ENCODE assay signal across 8 cellular contexts in the genomic region with DNA sequence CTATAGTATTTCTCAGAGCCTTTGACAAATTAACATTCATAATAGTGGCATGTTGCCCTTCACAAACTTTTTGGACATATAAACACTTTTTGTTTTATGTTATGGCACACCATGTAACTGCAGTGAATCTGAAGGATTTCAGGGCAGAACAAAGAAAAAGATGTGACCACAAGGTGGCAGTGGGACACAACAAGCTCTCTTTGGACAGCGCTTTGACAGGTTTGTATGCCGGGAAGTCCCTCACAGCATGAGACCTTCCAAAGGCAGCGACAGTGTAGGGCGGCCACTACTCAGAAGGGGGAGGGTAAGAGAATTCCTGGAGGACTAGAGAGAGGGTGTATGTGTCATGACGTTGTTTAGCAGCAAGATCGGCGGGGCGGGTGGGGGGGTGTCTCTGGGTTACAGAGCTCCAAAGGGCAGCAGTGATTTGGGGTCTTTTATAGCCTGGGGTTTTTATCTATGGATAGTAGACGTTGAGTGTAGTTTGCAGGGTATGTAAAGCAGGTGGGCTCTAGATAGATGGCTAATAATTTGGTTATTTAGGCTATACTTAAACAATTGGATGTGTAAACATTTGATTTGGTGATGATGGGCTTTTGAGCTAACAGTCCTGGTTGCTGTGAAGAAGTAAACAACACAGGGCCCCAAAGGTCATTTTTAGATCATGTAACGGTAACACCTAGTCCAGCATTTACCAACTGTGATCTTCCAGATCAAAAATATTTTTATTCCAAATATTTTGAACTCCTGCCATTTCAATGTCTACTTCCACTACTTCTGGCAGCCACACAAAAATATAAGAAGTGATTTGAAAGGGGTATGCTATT. TPM values are rescaled to one million over a fixed set of nuclear protein-coding genes. Genes with fewer than 3 reads are reported as not detected.
A peak's percentile ranks its signal among the peaks of the same experiment; 100 is the strongest.
DNase-seq lines count a peak whose midpoint lies in the region; ATAC-seq and TF ChIP-seq lines count a peak whose summit lies in the region.

No MANE protein-coding gene starts in this region.

- H3K36me3 Mint-ChIP-seq in neural progenitor cell = peaks cover 19% of the 10 kb centered on the region

- DNase-seq in DMS153 treated with DMSO at 0.1 percent for 48 hours (lab: John Stamatoyannopoulos, UW; ENCODE audit: unreplicated experiment) (peak; percentile 66), esophagus muscularis mucosa (ENCODE audit: extremely low spot score) (no peak), neural progenitor cell (ENCODE audit: low spot score) (peak; percentile 90), tibial nerve (ENCODE audit: low spot score in 2 of 2) (peak in 1 of 2 donors; percentile 43)
- peak; percentile 88 for DNase-seq in Jurkat, Clone E6-1 (ENCODE audit: low read depth, low spot score)
- DNase-seq in activated CD8-positive, alpha-beta memory T cell treated with anti-CD3 and anti-CD28 coated beads, Interleukin-2, amount 50 U/mL, for 4 hours = peak; percentile 57

- TF ChIP-seq EP300 in esophagus muscularis mucosa (IDR thresholded peaks at IDR 0.05) = no peak
- no peak for TF ChIP-seq EP300 in tibial nerve (IDR thresholded peaks at IDR 0.05)

- H3K9me2 ChIP-seq in OCI-LY1 (ENCODE audit: low read depth, low read length) = no peaks in the 10 kb centered on the region

- H3K4me3 ChIP-seq in Jurkat, Clone E6-1 (ENCODE audit: low read length) = no peak overlapping the region
- no peak overlapping the region for H3K4me3 ChIP-seq in OCI-LY1 (ENCODE audit: low read depth, low read length, poor library complexity, severe bottlenecking)
- no peak overlapping the region for H3K4me3 ChIP-seq in esophagus muscularis mucosa
- H3K4me3 ChIP-seq in neural progenitor cell = no peak overlapping the region
- H3K4me3 ChIP-seq in tibial nerve = no peak overlapping the region

- no peak overlapping the region for H3K4me3 Mint-ChIP-seq in neural progenitor cell

- TF ChIP-seq POLR2A in esophagus muscularis mucosa (IDR thresholded peaks at IDR 0.05; ENCODE audit: low read depth) = no peak
- TF ChIP-seq POLR2A in tibial nerve (IDR thresholded peaks at IDR 0.05) = no peak

- no peaks in the 10 kb centered on the region for H3F3A ChIP-seq in OCI-LY1 (ENCODE audit: insufficient read depth, low read length)
- H3F3A ChIP-seq in neural progenitor cell (ENCODE audit: low read depth) = no peaks in the 10 kb centered on the region

- no peaks in the 10 kb centered on the region for H3K4me1 Mint-ChIP-seq in neural progenitor cell

- H3K9me3 Mint-ChIP-seq in neural progenitor cell = peaks cover 36% of the 10 kb centered on the region

- TF ChIP-seq CTCF in OCI-LY1 (IDR thresholded peaks at IDR 0.05; ENCODE audit: low read length) = peak; percentile 87
- TF ChIP-seq CTCF in esophagus muscularis mucosa (IDR thresholded peaks at IDR 0.05) = peak; percentile 20 to 44 (median 39)
- peak; percentile 83 for TF ChIP-seq CTCF in neural progenitor cell (IDR thresholded peaks at IDR 0.05)
- peak in 4 of 5 experiments; percentile 22 to 52 (median 38) for TF ChIP-seq CTCF in tibial nerve (IDR thresholded peaks at IDR 0.05)

- H3K79me2 ChIP-seq in OCI-LY1 (ENCODE audit: insufficient read depth, low read length) (no peaks in the 10 kb centered on the region), neural progenitor cell (ENCODE audit: low read depth) (no peaks in the 10 kb centered on the region)

- peaks cover 6% of the 10 kb centered on the region for H3K27me3 Mint-ChIP-seq in neural progenitor cell (ENCODE audit: insufficient read depth, low read depth)

- H3K9me3 ChIP-seq in OCI-LY1 (ENCODE audit: low read length) (peaks cover 10% of the 10 kb centered on the region), esophagus muscularis mucosa (peaks cover 0 to 29% (median 18%) of the 10 kb centered on the region in 4 donors), neural progenitor cell (ENCODE audit: low read depth) (no peaks in the 10 kb centered on the region), tibial nerve (peaks cover 0 to 24% (median 0%) of the 10 kb centered on the region in 4 donors)

- H4K20me1 ChIP-seq in OCI-LY1 (ENCODE audit: insufficient read depth, low read length) = no peaks in the 10 kb centered on the region
- H4K20me1 ChIP-seq in neural progenitor cell (ENCODE audit: low read depth) = no peaks in the 10 kb centered on the region

- H3K4me2 ChIP-seq in OCI-LY1 (ENCODE audit: low read length) (no peak overlapping the region), neural progenitor cell (no peak overlapping the region)

- peak; percentile 89 for ATAC-seq in GM21717 (IDR thresholded peaks at IDR 0.05; ENCODE audit: unreplicated experiment)

- H3K27ac Mint-ChIP-seq in neural progenitor cell = no peak overlapping the region

- H3K4me1 ChIP-seq in OCI-LY1 (ENCODE audit: insufficient read depth, low read length, severe bottlenecking) (peaks cover 25% of the 10 kb centered on the region), esophagus muscularis mucosa (no peaks in the 10 kb centered on the region), neural progenitor cell (no peaks in the 10 kb centered on the region), tibial nerve (no peaks in the 10 kb centered on the region)

- 68% methylated on average over 10 of the region's 10 CpGs for WGBS in esophagus muscularis mucosa
- WGBS in tibial nerve, 2 donors = 57 to 68% methylated on average over 10 of the region's 10 CpGs

- intact Hi-C loops in esophagus muscularis mucosa (cut with DNase I) = no loop called here

- peak overlapping the region; percentile 32 for H3K27ac ChIP-seq in OCI-LY1 (ENCODE audit: low read depth, low read length, poor library complexity, severe bottlenecking)
- no peak overlapping the region for H3K27ac ChIP-seq in esophagus muscularis mucosa (replicated peaks in 1 of 4)
- H3K27ac ChIP-seq in neural progenitor cell = no peak overlapping the region
- no peak overlapping the region for H3K27ac ChIP-seq in tibial nerve

- peaks cover 22% of the 10 kb centered on the region for H3K36me3 ChIP-seq in OCI-LY1 (ENCODE audit: insufficient read depth, low read length)
- peaks cover 5 to 39% (median 24%) of the 10 kb centered on the region in 4 donors for H3K36me3 ChIP-seq in esophagus muscularis mucosa
- no peaks in the 10 kb centered on the region for H3K36me3 ChIP-seq in neural progenitor cell
- peaks cover 0 to 49% (median 6%) of the 10 kb centered on the region in 3 donors for H3K36me3 ChIP-seq in tibial nerve

- H3K27me3 ChIP-seq in OCI-LY1 (ENCODE audit: insufficient read depth, low read length) (no peaks in the 10 kb centered on the region), esophagus muscularis mucosa (no peaks in the 10 kb centered on the region), neural progenitor cell (no peaks in the 10 kb centered on the region), tibial nerve (no peaks in the 10 kb centered on the region)

- H3K9ac ChIP-seq in OCI-LY1 (ENCODE audit: low read length) (no peak overlapping the region), neural progenitor cell (no peak overlapping the region)

- H2AFZ ChIP-seq in OCI-LY1 (ENCODE audit: low read length) = no peak overlapping the region
- H2AFZ ChIP-seq in neural progenitor cell (replicated peaks) = no peak overlapping the region

RNA-seq across cellular contexts. Expression of gene ETFBKMT, which starts 22.9 kb away (rescaled TPM):
- polyA plus RNA-seq in Jurkat, Clone E6-1 (2012; ENCODE audit: insufficient read depth, insufficient read length) = 1.4 TPM
- total RNA-seq in esophagus muscularis mucosa = 1 to 10 TPM in 3 of 4 donors, under 1 TPM in 1; 0.83 to 5.1 (median 2.9) TPM
- total RNA-seq in neural progenitor cell (ENCODE audit: low replicate concordance) = 1.5 and 2.7 TPM in 2 replicates
- 1 to 10 TPM; 1.6 to 7.9 (median 2.9) TPM for total RNA-seq in tibial nerve

RNA-seq across cellular contexts. Expression of gene AMN1, which starts 46.5 kb away (rescaled TPM):
- polyA plus RNA-seq in Jurkat, Clone E6-1 (2012; ENCODE audit: insufficient read depth, insufficient read length) = not detected
- total RNA-seq in esophagus muscularis mucosa (10 to 100 TPM in 3 of 4 donors, 1 to 10 TPM in 1; 9.4 to 17.1 (median 11.1) TPM), neural progenitor cell (ENCODE audit: low replicate concordance) (18.3 and 29.4 TPM in 2 replicates), tibial nerve (10 to 100 TPM in 2 of 4 donors, 1 to 10 TPM in 2; 6.5 to 10.5 (median 9.4) TPM)
